ENCODE assay signal across 16 cellular contexts in genomic region chr6:56860466-56860865, GRCh38.
DNase-seq lines count a peak whose midpoint lies in the region; ATAC-seq and TF ChIP-seq lines count a peak whose summit lies in the region.
"Had no signal": no experiment of that assay in that cellular context is flagged by ENCODE, and none has a peak within 500 bp of the region (broad histone marks: within the 10 kb centered on the region; RNA-seq: fewer than 3 reads in every experiment).

No MANE protein-coding gene starts in this region.

- H3K27ac ChIP-seq in transverse colon, result peak overlapping the region in 1 of 4 donors; percentile 12
- H3K27ac ChIP-seq: 22Rv1, heart right ventricle, skin epidermis had no signal

- TF ChIP-seq POLR2A in transverse colon (IDR thresholded peaks at IDR 0.05), result no peak

- H3K4me1 ChIP-seq in transverse colon, result peaks cover 5 to 49% (median 26%) of the 10 kb centered on the region in 4 donors

- peak; percentile 72 for ATAC-seq in SK-N-SH treated with all-trans-retinoic acid at 6 μM for 48 hours
- ATAC-seq: activated CD8-positive, alpha-beta T cell treated with anti-CD3 and anti-CD28 coated beads for 36 hours; activated T-helper 17 cell treated with anti-CD3 and anti-CD28 coated beads, Interleukin-2, amount 50 U/mL, for 72 hours; heart right ventricle had no signal

- intact Hi-C loops in transverse colon (cut with DNase I; ENCODE audit: low total_unique reads), result no loop called here
- intact Hi-C loops in posterior cingulate gyrus (cut with DNase I), result no loop called here

- no peak for TF ChIP-seq EP300 in transverse colon (IDR thresholded peaks at IDR 0.05; ENCODE audit: low read depth)

- in situ Hi-C loops in transverse colon (cut with MboI; ENCODE audit: low pct_ligation_motif_present in 1 of 4, low pct_unique_long_range_greater_than_20kb in 1 of 4, low sequenced_read_pairs in 3 of 4), result loop anchor here in 2 of 4 donors (25.0 kb wide), 2 partner anchors 148 to 223 kb away; partner anchors contain the start of gene DST (in 1 of the 2)

- no peaks in the 10 kb centered on the region for H3K36me3 ChIP-seq in transverse colon
- H3K36me3 ChIP-seq: heart right ventricle had no signal

- H3K4me3 ChIP-seq in fibroblast of the aortic adventitia (ENCODE audit: low read depth, low read length) (no peak overlapping the region), transverse colon (no peak overlapping the region)
- H3K4me3 ChIP-seq: heart right ventricle, skin epidermis had no signal

- no peak for TF ChIP-seq CTCF in fibroblast of the aortic adventitia (IDR thresholded peaks at IDR 0.05; ENCODE audit: insufficient read depth, low read length)
- no peak for TF ChIP-seq CTCF in transverse colon (IDR thresholded peaks at IDR 0.05)

- no peaks in the 10 kb centered on the region for H3K9me3 ChIP-seq in transverse colon
- H3K9me3 ChIP-seq: heart right ventricle had no signal

- DNase-seq in DMS53 (lab: John Stamatoyannopoulos, UW) (peak; percentile 50), DMS53 treated with DMSO at 0.1 percent for 48 hours (lab: John Stamatoyannopoulos, UW; ENCODE audit: unreplicated experiment) (no peak), fibroblast of the aortic adventitia (ENCODE audit: low read depth) (peak; percentile 54), transverse colon (peak; percentile 28), anterior cingulate cortex (lab: John Stamatoyannopoulos, UW) (no peak), Ammon's horn (ENCODE audit: low spot score) (no peak), posterior cingulate gyrus (no peak)
- DNase-seq: activated CD8-positive, alpha-beta T cell treated with anti-CD3 and anti-CD28 coated beads for 36 hours; heart right ventricle; NCI-H187 treated with DMSO at 0.1 percent for 48 hours; NCI-H748 treated with DMSO at 0.1 percent for 48 hours; Right ventricle myocardium superior had no signal

- WGBS in transverse colon (ENCODE audit: low coverage in 1 of 2), 2 donors, result 21 to 36% methylated on average over 4 of the region's 4 CpGs

- no peaks in the 10 kb centered on the region for H3K27me3 ChIP-seq in transverse colon
- H3K27me3 ChIP-seq: heart right ventricle had no signal

TF ChIP-seq in SK-N-SH treated with all-trans-retinoic acid at 6 μM for 48 hours, 23 proteins besides CTCF, POLR2A, EP300 and RAD21:
- TF ChIP-seq PPARA (CRISPR knock-in tag; IDR thresholded peaks at IDR 0.05; ENCODE audit: borderline replicate concordance) (no peak), ZNF8 (CRISPR knock-in tag; IDR thresholded peaks at IDR 0.05) (no peak), ZFP3 (CRISPR knock-in tag; IDR thresholded peaks at IDR 0.05) (no peak), CSRNP3 (CRISPR knock-in tag; IDR thresholded peaks at IDR 0.05) (no peak), TCF4 (CRISPR knock-in tag; IDR thresholded peaks at IDR 0.05; ENCODE audit: borderline replicate concordance) (no peak), BACH2 (CRISPR knock-in tag; IDR thresholded peaks at IDR 0.05; ENCODE audit: borderline replicate concordance) (no peak), ZFP30 (CRISPR knock-in tag; IDR thresholded peaks at IDR 0.05) (no peak), ESRRG (CRISPR knock-in tag; IDR thresholded peaks at IDR 0.05) (no peak), CSDC2 (CRISPR knock-in tag; IDR thresholded peaks at IDR 0.05) (no peak), GLIS3 (CRISPR knock-in tag; IDR thresholded peaks at IDR 0.05) (no peak), RARB (CRISPR knock-in tag; IDR thresholded peaks at IDR 0.05) (no peak), OSR1 (CRISPR knock-in tag; IDR thresholded peaks at IDR 0.05) (no peak)
- TF ChIP-seq, protein P1, sequence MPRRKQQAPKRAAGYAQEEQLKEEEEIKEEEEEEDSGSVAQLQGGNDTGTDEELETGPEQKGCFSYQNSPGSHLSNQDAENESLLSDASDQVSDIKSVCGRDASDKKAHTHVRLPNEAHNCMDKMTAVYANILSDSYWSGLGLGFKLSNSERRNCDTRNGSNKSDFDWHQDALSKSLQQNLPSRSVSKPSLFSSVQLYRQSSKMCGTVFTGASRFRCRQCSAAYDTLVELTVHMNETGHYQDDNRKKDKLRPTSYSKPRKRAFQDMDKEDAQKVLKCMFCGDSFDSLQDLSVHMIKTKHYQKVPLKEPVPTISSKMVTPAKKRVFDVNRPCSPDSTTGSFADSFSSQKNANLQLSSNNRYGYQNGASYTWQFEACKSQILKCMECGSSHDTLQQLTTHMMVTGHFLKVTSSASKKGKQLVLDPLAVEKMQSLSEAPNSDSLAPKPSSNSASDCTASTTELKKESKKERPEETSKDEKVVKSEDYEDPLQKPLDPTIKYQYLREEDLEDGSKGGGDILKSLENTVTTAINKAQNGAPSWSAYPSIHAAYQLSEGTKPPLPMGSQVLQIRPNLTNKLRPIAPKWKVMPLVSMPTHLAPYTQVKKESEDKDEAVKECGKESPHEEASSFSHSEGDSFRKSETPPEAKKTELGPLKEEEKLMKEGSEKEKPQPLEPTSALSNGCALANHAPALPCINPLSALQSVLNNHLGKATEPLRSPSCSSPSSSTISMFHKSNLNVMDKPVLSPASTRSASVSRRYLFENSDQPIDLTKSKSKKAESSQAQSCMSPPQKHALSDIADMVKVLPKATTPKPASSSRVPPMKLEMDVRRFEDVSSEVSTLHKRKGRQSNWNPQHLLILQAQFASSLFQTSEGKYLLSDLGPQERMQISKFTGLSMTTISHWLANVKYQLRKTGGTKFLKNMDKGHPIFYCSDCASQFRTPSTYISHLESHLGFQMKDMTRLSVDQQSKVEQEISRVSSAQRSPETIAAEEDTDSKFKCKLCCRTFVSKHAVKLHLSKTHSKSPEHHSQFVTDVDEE (CRISPR knock-in tag; IDR thresholded peaks at IDR 0.05), result no peak
- TF ChIP-seq, protein P2, sequence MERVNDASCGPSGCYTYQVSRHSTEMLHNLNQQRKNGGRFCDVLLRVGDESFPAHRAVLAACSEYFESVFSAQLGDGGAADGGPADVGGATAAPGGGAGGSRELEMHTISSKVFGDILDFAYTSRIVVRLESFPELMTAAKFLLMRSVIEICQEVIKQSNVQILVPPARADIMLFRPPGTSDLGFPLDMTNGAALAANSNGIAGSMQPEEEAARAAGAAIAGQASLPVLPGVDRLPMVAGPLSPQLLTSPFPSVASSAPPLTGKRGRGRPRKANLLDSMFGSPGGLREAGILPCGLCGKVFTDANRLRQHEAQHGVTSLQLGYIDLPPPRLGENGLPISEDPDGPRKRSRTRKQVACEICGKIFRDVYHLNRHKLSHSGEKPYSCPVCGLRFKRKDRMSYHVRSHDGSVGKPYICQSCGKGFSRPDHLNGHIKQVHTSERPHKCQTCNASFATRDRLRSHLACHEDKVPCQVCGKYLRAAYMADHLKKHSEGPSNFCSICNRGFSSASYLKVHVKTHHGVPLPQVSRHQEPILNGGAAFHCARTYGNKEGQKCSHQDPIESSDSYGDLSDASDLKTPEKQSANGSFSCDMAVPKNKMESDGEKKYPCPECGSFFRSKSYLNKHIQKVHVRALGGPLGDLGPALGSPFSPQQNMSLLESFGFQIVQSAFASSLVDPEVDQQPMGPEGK (CRISPR knock-in tag; IDR thresholded peaks at IDR 0.05; ENCODE audit: borderline replicate concordance), result no peak
- TF ChIP-seq, protein P3, sequence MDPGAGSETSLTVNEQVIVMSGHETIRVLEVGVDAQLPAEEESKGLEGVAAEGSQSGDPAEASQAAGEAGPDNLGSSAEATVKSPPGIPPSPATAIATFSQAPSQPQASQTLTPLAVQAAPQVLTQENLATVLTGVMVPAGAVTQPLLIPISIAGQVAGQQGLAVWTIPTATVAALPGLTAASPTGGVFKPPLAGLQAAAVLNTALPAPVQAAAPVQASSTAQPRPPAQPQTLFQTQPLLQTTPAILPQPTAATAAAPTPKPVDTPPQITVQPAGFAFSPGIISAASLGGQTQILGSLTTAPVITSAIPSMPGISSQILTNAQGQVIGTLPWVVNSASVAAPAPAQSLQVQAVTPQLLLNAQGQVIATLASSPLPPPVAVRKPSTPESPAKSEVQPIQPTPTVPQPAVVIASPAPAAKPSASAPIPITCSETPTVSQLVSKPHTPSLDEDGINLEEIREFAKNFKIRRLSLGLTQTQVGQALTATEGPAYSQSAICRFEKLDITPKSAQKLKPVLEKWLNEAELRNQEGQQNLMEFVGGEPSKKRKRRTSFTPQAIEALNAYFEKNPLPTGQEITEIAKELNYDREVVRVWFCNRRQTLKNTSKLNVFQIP (CRISPR knock-in tag; IDR thresholded peaks at IDR 0.05; ENCODE audit: borderline replicate concordance, low read depth), result no peak
- TF ChIP-seq, protein P4, sequence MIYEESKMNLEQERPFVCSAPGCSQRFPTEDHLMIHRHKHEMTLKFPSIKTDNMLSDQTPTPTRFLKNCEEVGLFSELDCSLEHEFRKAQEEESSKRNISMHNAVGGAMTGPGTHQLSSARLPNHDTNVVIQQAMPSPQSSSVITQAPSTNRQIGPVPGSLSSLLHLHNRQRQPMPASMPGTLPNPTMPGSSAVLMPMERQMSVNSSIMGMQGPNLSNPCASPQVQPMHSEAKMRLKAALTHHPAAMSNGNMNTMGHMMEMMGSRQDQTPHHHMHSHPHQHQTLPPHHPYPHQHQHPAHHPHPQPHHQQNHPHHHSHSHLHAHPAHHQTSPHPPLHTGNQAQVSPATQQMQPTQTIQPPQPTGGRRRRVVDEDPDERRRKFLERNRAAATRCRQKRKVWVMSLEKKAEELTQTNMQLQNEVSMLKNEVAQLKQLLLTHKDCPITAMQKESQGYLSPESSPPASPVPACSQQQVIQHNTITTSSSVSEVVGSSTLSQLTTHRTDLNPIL (CRISPR knock-in tag; IDR thresholded peaks at IDR 0.05; ENCODE audit: low read depth), result no peak

Comparison
In these comparisons a context has a peak if more than half of its experiments do, and no peak if none do; other contexts are left out.
1. DNase-seq: peak in DMS53 (single experiment), fibroblast of the aortic adventitia (single experiment) and transverse colon (single experiment); none in DMS53 treated with DMSO at 0.1 percent for 48 hours (single experiment), anterior cingulate cortex (0 of 58), Ammon's horn (single experiment) and posterior cingulate gyrus (0 of 10).